8 cellular contexts compared by ENCODE assay signal in the genomic region with DNA sequence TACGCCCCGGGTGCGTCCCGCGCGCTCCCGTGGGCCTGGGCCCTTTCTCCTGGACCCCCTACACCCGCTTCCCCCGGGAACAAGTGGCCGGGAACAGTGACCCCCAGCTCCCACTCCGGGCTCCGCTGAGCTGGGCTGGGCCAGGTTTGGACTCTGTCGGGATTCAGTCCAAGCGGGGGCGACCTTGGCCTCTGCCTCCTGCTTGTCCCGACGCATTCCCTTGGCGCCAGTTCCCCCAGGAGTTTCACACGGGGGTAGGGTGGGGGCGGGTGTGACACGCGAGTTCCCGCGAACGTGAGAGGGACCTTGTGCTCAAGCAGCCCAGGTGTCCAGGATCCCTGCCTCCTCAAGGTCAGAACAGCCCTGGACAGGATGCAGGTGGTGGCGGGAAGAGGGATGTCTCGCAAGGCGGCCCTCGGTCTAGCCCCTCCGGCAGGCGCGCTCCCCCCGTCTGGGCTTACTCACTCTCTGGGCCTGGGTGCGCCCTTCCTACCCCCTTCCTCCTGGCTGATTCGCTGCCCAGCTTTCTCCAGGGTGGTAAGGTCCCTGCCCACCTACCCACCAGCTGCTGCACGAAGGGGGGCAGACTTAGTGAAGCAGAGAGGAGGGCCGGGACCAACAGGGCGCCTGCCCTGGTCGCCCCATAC. TPM values are rescaled to one million over a fixed set of nuclear protein-coding genes. Genes with fewer than 3 reads are reported as not detected.
A peak's percentile ranks its signal among the peaks of the same experiment; 100 is the strongest.
DNase-seq lines count a peak whose midpoint lies in the region; ATAC-seq and TF ChIP-seq lines count a peak whose summit lies in the region.

No MANE protein-coding gene starts in this region.

- H3K36me3 Mint-ChIP-seq in neural crest cell (ENCODE audit: low read depth) = no peaks in the 10 kb centered on the region

- no peaks in the 10 kb centered on the region for H3K9me3 ChIP-seq in PC-3 (ENCODE audit: low read length)
- no peaks in the 10 kb centered on the region for H3K9me3 ChIP-seq in esophagus (ENCODE audit: control insufficient read depth in 2 of 2, insufficient read depth in 1 of 2, low read depth in 1 of 2, low read length in 1 of 2)

- H3K27ac Mint-ChIP-seq in neural crest cell (ENCODE audit: unreplicated experiment) = peak overlapping the region; percentile 71

- DNase-seq in Caki2 (ENCODE audit: low read depth) = peak; percentile 61
- peak; percentile 58 for DNase-seq in PC-3
- no peak for DNase-seq in neural crest cell (ENCODE audit: low read depth, low spot score)
- no peak for DNase-seq in NCI-H2107 (lab: John Stamatoyannopoulos, UW)
- DNase-seq in cerebellar cortex (ENCODE audit: low spot score) = no peak

- H3F3A ChIP-seq in PC-3 (ENCODE audit: low read length, unreplicated experiment) = no peaks in the 10 kb centered on the region

- POLR2A ChIA-PET in PC-3 (lab: Charles Lee; ENCODE audit: unreplicated experiment) = interaction anchor here (0.6 kb wide), 1 partner anchor 19 kb away, joined by 3 read pairs; no protein-coding TSS in a partner anchor

- peak overlapping the region; percentile 66 for H3K9ac ChIP-seq in PC-3 (ENCODE audit: low read length)

- no peaks in the 10 kb centered on the region for H3K9me2 ChIP-seq in PC-3 (replicated peaks; ENCODE audit: low read length)

- H3K27me3 ChIP-seq in PC-3 (ENCODE audit: low read length) = no peaks in the 10 kb centered on the region
- no peaks in the 10 kb centered on the region for H3K27me3 ChIP-seq in esophagus (ENCODE audit: control insufficient read depth in 1 of 2, insufficient read depth in 2 of 2, low read length in 2 of 2)

- H3K27ac ChIP-seq in PC-3 (ENCODE audit: low read length) = peak overlapping the region; percentile 69
- peak overlapping the region; percentile 91 to 93 for H3K27ac ChIP-seq in esophagus (ENCODE audit: low read depth in 2 of 2, low read length in 1 of 2)

- H3K4me3 Mint-ChIP-seq in neural crest cell = peak overlapping the region; percentile 77

- H3K36me3 ChIP-seq in PC-3 (ENCODE audit: low read depth, low read length) (no peaks in the 10 kb centered on the region), esophagus (ENCODE audit: control insufficient read depth in 2 of 2, insufficient read depth in 2 of 2, low read length in 1 of 2) (no peaks in the 10 kb centered on the region)

- H3K4me1 Mint-ChIP-seq in neural crest cell = no peaks in the 10 kb centered on the region

- peaks cover 23% of the 10 kb centered on the region for H3K27me3 Mint-ChIP-seq in neural crest cell (ENCODE audit: low read depth)

- in situ Hi-C loops in Caki2 (cut with HindIII; ENCODE audit: low pct_unique_long_range_greater_than_20kb, low sequenced_read_pairs) = no loop called here

- no peaks in the 10 kb centered on the region for H3K9me3 Mint-ChIP-seq in neural crest cell

- CTCF ChIA-PET in PC-3 (lab: Charles Lee) = no interaction called here

- no peak for TF ChIP-seq CTCF in PC-3 (conservative IDR thresholded peaks at IDR 0.05; ENCODE audit: low read depth, low read length)
- TF ChIP-seq CTCF in neural crest cell (conservative IDR thresholded peaks at IDR 0.05) = no peak

- H3K4me3 ChIP-seq in PC-3 (ENCODE audit: low read length) = peak overlapping the region; percentile 82
- peak overlapping the region; percentile 67 for H3K4me3 ChIP-seq in esophagus (ENCODE audit: low read depth in 1 of 2, low read length in 2 of 2)

- peak overlapping the region; percentile 80 for H2AFZ ChIP-seq in PC-3 (ENCODE audit: low read length)

- H3K79me2 ChIP-seq in PC-3 (ENCODE audit: low read length) = peaks cover 8% of the 10 kb centered on the region

- intact Hi-C loops in PC-3 (cut with micrococcal nuclease) = loop anchor here (2.0 kb wide), 1 partner anchor 45 kb away; no protein-coding TSS in a partner anchor

- H3K4me2 ChIP-seq in PC-3 (ENCODE audit: low read length) = peak overlapping the region; percentile 85

- no peaks in the 10 kb centered on the region for H4K20me1 ChIP-seq in PC-3 (ENCODE audit: low read length)

- TSS peak; percentile 78 for BruUV-seq in PC-3 (replicated peaks; lab: Mats Ljungman, UMichigan)

- peak; percentile 22 for ATAC-seq in PC-3
- no peak for ATAC-seq in HG02852 (IDR thresholded peaks at IDR 0.05; ENCODE audit: unreplicated experiment)
- ATAC-seq in GM18907 (IDR thresholded peaks at IDR 0.05; ENCODE audit: unreplicated experiment) = no peak

- WGBS in esophagus, 2 donors = 2 to 3% methylated on average over 38 to 39 of the region's 39 CpGs

- H3K4me1 ChIP-seq in PC-3 (ENCODE audit: insufficient read depth, low read length) = peaks cover 38% of the 10 kb centered on the region
- H3K4me1 ChIP-seq in esophagus (ENCODE audit: control insufficient read depth in 2 of 2, insufficient read depth in 2 of 2, low read length in 1 of 2) = peaks cover 17 to 42% of the 10 kb centered on the region in 2 donors

RNA-seq across cellular contexts. Expression of a gene that starts 0.8 kb away (rescaled TPM):
- total RNA-seq in Caki2 (2014; rRNA removed; shearing (Covaris generic); ENCODE audit: low replicate concordance) = 181 and 245 TPM in 2 replicates
- total RNA-seq in PC-3 (2014; rRNA removed) (100 and 109 TPM in 2 replicates), neural crest cell (38.3 and 39.3 TPM in 2 replicates)
- 100 to 1,000 TPM in 1 of 2 donors, 10 to 100 TPM in 1; 99.5 to 145 TPM for polyA plus RNA-seq in esophagus

RNA-seq across cellular contexts. Expression of a gene that starts 11.3 kb away (rescaled TPM):
- total RNA-seq in Caki2 (2014; rRNA removed; shearing (Covaris generic); ENCODE audit: low replicate concordance) = not detected in 2 replicates
- total RNA-seq in PC-3 (2014; rRNA removed) (45.9 and 48.7 TPM in 2 replicates), neural crest cell (3.2 and 4.8 TPM in 2 replicates)
- 10 to 100 TPM; 78.0 to 99.3 TPM for polyA plus RNA-seq in esophagus

RNA-seq across cellular contexts. Expression of a gene that starts 15.7 kb away (rescaled TPM):
- total RNA-seq in Caki2 (2014; rRNA removed; shearing (Covaris generic); ENCODE audit: low replicate concordance) = 54.2 and 55.3 TPM in 2 replicates
- total RNA-seq in PC-3 (2014; rRNA removed) = 66.7 and 108 TPM in 2 replicates
- 10 to 100 TPM; 11.8 to 17.6 TPM for polyA plus RNA-seq in esophagus
- total RNA-seq in neural crest cell = 39.6 and 44.9 TPM in 2 replicates

RNA-seq across cellular contexts. Expression of a gene that starts 51.0 kb away (rescaled TPM):
- total RNA-seq in Caki2 (2014; rRNA removed; shearing (Covaris generic); ENCODE audit: low replicate concordance) = 9.1 and 21.2 TPM in 2 replicates
- total RNA-seq in PC-3 (2014; rRNA removed) (27.5 and 33.6 TPM in 2 replicates), neural crest cell (12.3 and 13.9 TPM in 2 replicates)
- polyA plus RNA-seq in esophagus = 1 to 10 TPM in 1 of 2 donors, under 1 TPM in 1; 0.29 to 1.3 TPM

RNA-seq across cellular contexts. Expression of a gene that starts 55.8 kb away (rescaled TPM):
- total RNA-seq in Caki2 (2014; rRNA removed; shearing (Covaris generic); ENCODE audit: low replicate concordance) = 16.9 and 18.9 TPM in 2 replicates
- total RNA-seq in PC-3 (2014; rRNA removed) = 82.3 and 102 TPM in 2 replicates
- 10 to 100 TPM; 37.4 to 70.4 TPM for polyA plus RNA-seq in esophagus
- total RNA-seq in neural crest cell = 246 and 251 TPM in 2 replicates

Comparison
In these comparisons a context has a peak if more than half of its experiments do, and no peak if none do; other contexts are left out.
1. DNase-seq: peak in Caki2 (single experiment) and PC-3 (single experiment); none in neural crest cell (single experiment), NCI-H2107 (single experiment) and cerebellar cortex (single experiment).